Comparison of ENCODE assay signal across 10 cellular contexts in genomic region chr19:29836409-29836825, GRCh38. TPM values are rescaled to one million over a fixed set of nuclear protein-coding genes. Genes with fewer than 3 reads are reported as not detected.
A peak's percentile ranks its signal among the peaks of the same experiment; 100 is the strongest.
DNase-seq lines count a peak whose midpoint lies in the region; ATAC-seq and TF ChIP-seq lines count a peak whose summit lies in the region.
"Had no signal": no experiment of that assay in that cellular context is flagged by ENCODE, and none has a peak within 500 bp of the region (broad histone marks: within the 10 kb centered on the region; RNA-seq: fewer than 3 reads in every experiment).

No MANE protein-coding gene starts in this region.

- in situ Hi-C loops in gastrocnemius medialis (cut with MboI; ENCODE audit: low sequenced_read_pairs in 4 of 4) = no loop called here

- intact Hi-C loops in posterior vena cava (cut with DNase I) (loop anchor here in 1 of 2 donors (5.0 kb wide), 1 partner anchor 1439 kb away; no protein-coding TSS in a partner anchor), gastrocnemius medialis (cut with DNase I; ENCODE audit: low total_unique reads) (no loop called here)

- no peak for TF ChIP-seq CTCF in gastrocnemius medialis (IDR thresholded peaks at IDR 0.05 in 4 of 5, conservative IDR thresholded peaks at IDR 0.05 in 1 of 5)

- DNase-seq in activated CD8-positive, alpha-beta memory T cell treated with anti-CD3 and anti-CD28 coated beads for 24 hours = peak; percentile 66
- DNase-seq in activated CD8-positive, alpha-beta memory T cell treated with anti-CD3 and anti-CD28 coated beads, Interleukin-2, amount 50 U/mL, for 4 hours = no peak
- DNase-seq in posterior vena cava (ENCODE audit: low spot score) (peak; percentile 8), dedifferentiated amniotic fluid mesenchymal stem cell (ENCODE audit: extremely low spot score) (no peak), COLO829 (ENCODE audit: low spot score) (no peak), gastrocnemius medialis (no peak)
- DNase-seq: adrenal gland, SHP77 treated with DMSO at 0.1 percent for 48 hours had no signal

- no peaks in the 10 kb centered on the region for H3K36me3 ChIP-seq in gastrocnemius medialis
- H3K36me3 ChIP-seq: adrenal gland had no signal

- no peak overlapping the region for H3K27ac ChIP-seq in gastrocnemius medialis
- H3K27ac ChIP-seq: adrenal gland had no signal

- ATAC-seq in GM21619 (IDR thresholded peaks at IDR 0.05; ENCODE audit: unreplicated experiment) = peak; percentile 50
- ATAC-seq in HG03520 (IDR thresholded peaks at IDR 0.05; ENCODE audit: unreplicated experiment) = peak; percentile 76
- no peak for ATAC-seq in gastrocnemius medialis

- no peak overlapping the region for H3K4me3 ChIP-seq in gastrocnemius medialis
- H3K4me3 ChIP-seq: adrenal gland had no signal

- no peaks in the 10 kb centered on the region for H3K4me1 ChIP-seq in gastrocnemius medialis

- H3K9me3 ChIP-seq in gastrocnemius medialis = no peaks in the 10 kb centered on the region
- H3K9me3 ChIP-seq: adrenal gland had no signal

- peaks cover 3 to 12% (median 10%) of the 10 kb centered on the region in 3 donors for H3K27me3 ChIP-seq in gastrocnemius medialis
- H3K27me3 ChIP-seq: adrenal gland had no signal

- TF ChIP-seq POLR2A in gastrocnemius medialis (IDR thresholded peaks at IDR 0.05) = no peak

RNA-seq across cellular contexts. Expression of gene CCNE1, which starts 24.6 kb away (rescaled TPM):
- total RNA-seq in posterior vena cava (1 to 10 TPM in 1 of 2 donors, under 1 TPM in 1; 0.71 to 1.0 TPM), gastrocnemius medialis (1 to 10 TPM; 2.9 to 7.3 (median 4.5) TPM)

Comparison
In these comparisons a context has a peak if more than half of its experiments do, and no peak if none do; other contexts are left out.
1. DNase-seq: peak in activated CD8-positive, alpha-beta memory T cell treated with anti-CD3 and anti-CD28 coated beads for 24 hours (single experiment) and posterior vena cava (single experiment); none in activated CD8-positive, alpha-beta memory T cell treated with anti-CD3 and anti-CD28 coated beads, Interleukin-2, amount 50 U/mL, for 4 hours (single experiment), dedifferentiated amniotic fluid mesenchymal stem cell (single experiment), COLO829 (single experiment) and gastrocnemius medialis (0 of 2).
2. ATAC-seq: peak in GM21619 (single experiment) and HG03520 (single experiment); none in gastrocnemius medialis (0 of 2).